ENCODE assay signal across 13 cellular contexts in the genomic region with DNA sequence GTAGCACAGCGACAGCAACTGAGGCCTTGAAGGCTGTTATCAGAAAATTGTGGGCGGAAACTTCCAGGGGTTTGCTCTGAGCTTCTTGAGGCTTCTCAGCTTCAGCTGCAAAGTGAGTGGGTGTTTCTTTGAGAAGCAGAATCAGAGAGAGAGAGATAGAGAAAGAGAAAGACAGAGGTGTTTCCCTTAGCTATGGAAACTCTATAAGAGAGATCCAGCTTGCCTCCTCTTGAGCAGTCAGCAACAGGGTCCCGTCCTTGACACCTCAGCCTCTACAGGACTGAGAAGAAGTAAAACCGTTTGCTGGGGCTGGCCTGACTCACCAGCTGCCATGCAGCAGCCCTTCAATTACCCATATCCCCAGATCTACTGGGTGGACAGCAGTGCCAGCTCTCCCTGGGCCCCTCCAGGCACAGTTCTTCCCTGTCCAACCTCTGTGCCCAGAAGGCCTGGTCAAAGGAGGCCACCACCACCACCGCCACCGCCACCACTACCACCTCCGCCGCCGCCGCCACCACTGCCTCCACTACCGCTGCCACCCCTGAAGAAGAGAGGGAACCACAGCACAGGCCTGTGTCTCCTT. TPM values are rescaled to one million over a fixed set of nuclear protein-coding genes. Genes with fewer than 3 reads are reported as not detected.
DNase-seq lines count a peak whose midpoint lies in the region; ATAC-seq, FAIRE-seq and TF ChIP-seq lines count a peak whose summit lies in the region.
"Had no signal": no experiment of that assay in that cellular context is flagged by ENCODE, and none has a peak within 500 bp of the region (broad histone marks: within the 10 kb centered on the region; RNA-seq: fewer than 3 reads in every experiment).

A gene with protein sequence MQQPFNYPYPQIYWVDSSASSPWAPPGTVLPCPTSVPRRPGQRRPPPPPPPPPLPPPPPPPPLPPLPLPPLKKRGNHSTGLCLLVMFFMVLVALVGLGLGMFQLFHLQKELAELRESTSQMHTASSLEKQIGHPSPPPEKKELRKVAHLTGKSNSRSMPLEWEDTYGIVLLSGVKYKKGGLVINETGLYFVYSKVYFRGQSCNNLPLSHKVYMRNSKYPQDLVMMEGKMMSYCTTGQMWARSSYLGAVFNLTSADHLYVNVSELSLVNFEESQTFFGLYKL (plus strand): TSS at position 233 of the 583 bp plus-strand sequence. CDS start 99 bp downstream, at position 332.

- POLR2A ChIA-PET in A549 (lab: Yijun Ruan, JAX): no interaction called here

- WGBS in A549 (ENCODE audit: missing lambda C conversion rate): 77% methylated on average over 11 of the region's 11 CpGs

- TF ChIP-seq RAD21 in A549 (conservative IDR thresholded peaks at IDR 0.05 in 1 of 2, IDR thresholded peaks at IDR 0.05 in 1 of 2): no peak

- peaks cover 24 to 26% of the 10 kb centered on the region in 2 donors for H3K36me3 Mint-ChIP-seq in activated naive CD4-positive, alpha-beta T cell treated with anti-CD3 and anti-CD28 coated beads, Interleukin-2, amount 50 U/mL, for 72 hours
- H3K36me3 Mint-ChIP-seq: naive B cell had no signal

- no peak for TF ChIP-seq CTCF in A549 (IDR thresholded peaks at IDR 0.05)

- no peak for FAIRE-seq in A549 (lab: Jason Lieb, UNC)

- H3K4me3 ChIP-seq in A549 (no peak within 1 kb of the TSS), SJCRH30 (no peak within 1 kb of the TSS)

- no peaks in the 10 kb centered on the region for H3K36me3 ChIP-seq in SJCRH30

- CTCF ChIA-PET in A549 (lab: Yijun Ruan, JAX): interaction anchor here (0.7 kb wide), 2 partner anchors 17 to 36 kb away, joined by 3 read pairs; no protein-coding TSS in a partner anchor

- peaks cover 18% of the 10 kb centered on the region for H3K4me1 ChIP-seq in A549
- no peaks in the 10 kb centered on the region for H3K4me1 ChIP-seq in SJCRH30

- DNase-seq in A549 (ENCODE audit: low read depth in 1 of 2, low spot score in 1 of 2) (no peak), SJCRH30 (no peak), SIG-M5 treated with dmso at 0.1 percent for 504 hours (lab: John Stamatoyannopoulos, UW; ENCODE audit: unreplicated experiment) (no peak)
- DNase-seq in activated CD4-positive, alpha-beta T cell treated with anti-CD3 and anti-CD28 coated beads for 48 hours: peak; percentile 79
- peak; percentile 43 to 64 for DNase-seq in activated naive CD4-positive, alpha-beta T cell treated with anti-CD3 and anti-CD28 coated beads, Interleukin-2, amount 50 U/mL, for 72 hours (ENCODE audit: low spot score in 2 of 2)
- peak; percentile 77 for DNase-seq in stimulated activated CD4-positive, alpha-beta T cell treated with anti-CD3 and anti-CD28 coated beads, Interleukin-15, amount 100 ng/mL, for 24 hours
- DNase-seq: GDM1, hypothalamus, naive B cell, NCI-H2081 treated with DMSO at 0.1 percent for 48 hours, SIG-M5 had no signal

- TF ChIP-seq EP300 in A549 (IDR thresholded peaks at IDR 0.05): no peak

- ATAC-seq in A549 (no peak), HG02981 (IDR thresholded peaks at IDR 0.05; ENCODE audit: unreplicated experiment) (no peak), HG03439 (IDR thresholded peaks at IDR 0.05; ENCODE audit: unreplicated experiment) (no peak)
- peak; percentile 68 to 72 for ATAC-seq in activated naive CD4-positive, alpha-beta T cell treated with anti-CD3 and anti-CD28 coated beads, Interleukin-2, amount 50 U/mL, for 72 hours

- no peaks in the 10 kb centered on the region for H3K27me3 ChIP-seq in SJCRH30

- H3K27ac ChIP-seq in A549 (no peak within 1 kb of the TSS), SJCRH30 (no peak within 1 kb of the TSS)

- TF ChIP-seq POLR2A in A549 (IDR thresholded peaks at IDR 0.05; ENCODE audit: low read length): no peak

- H3K9me3 ChIP-seq in A549 (no peaks in the 10 kb centered on the region), SJCRH30 (replicated peaks) (no peaks in the 10 kb centered on the region)

- 0 out of 3 replicates have a peak within 1 kb of the TSS, but pooled peaks have one; percentile 7 for H3K4me2 ChIP-seq in A549

- peaks cover 9 to 12% of the 10 kb centered on the region in 2 donors for H3K9me3 Mint-ChIP-seq in activated naive CD4-positive, alpha-beta T cell treated with anti-CD3 and anti-CD28 coated beads, Interleukin-2, amount 50 U/mL, for 72 hours
- H3K9me3 Mint-ChIP-seq: naive B cell had no signal

- H3K27ac Mint-ChIP-seq in activated naive CD4-positive, alpha-beta T cell treated with anti-CD3 and anti-CD28 coated beads, Interleukin-2, amount 50 U/mL, for 72 hours: peak within 1 kb of the TSS; percentile 80 to 88

TF ChIP-seq in A549, 52 proteins besides CTCF, POLR2A, EP300 and RAD21:
- TF ChIP-seq EHMT2 (IDR thresholded peaks at IDR 0.05; ENCODE audit: low read depth): no peak

RNA-seq across cellular contexts. Expression of the gene that starts here (rescaled TPM):
- polyA plus RNA-seq in A549 (2011; rRNA removed) (not detected in 2 replicates), A549 (2017; fragmentation: RNase III; extraction: RNeasy Plus Mini Kit Qiagen cat#74134 plus additional on column Dnase treatment) (0.04 TPM in 1 of 3 replicates, not detected in the others)
- not detected in 2 replicates for polyA plus RNA-seq in A549 (2012; cell fraction: cytosol; rRNA removed)
- not detected in 2 replicates for polyA plus RNA-seq in A549 (2012; cell fraction: nucleus; rRNA removed)
- polyA minus RNA-seq in A549 (2011; rRNA and poly(A)+ RNA removed): not detected in 2 replicates
- 1 to 10 TPM; 3.7 to 7.2 TPM for total RNA-seq in activated naive CD4-positive, alpha-beta T cell treated with anti-CD3 and anti-CD28 coated beads, Interleukin-2, amount 50 U/mL, for 72 hours
- total RNA-seq in SJCRH30 (2014; rRNA removed; shearing (Covaris generic)): not detected in 2 replicates

Comparison
In these comparisons a context has a peak if more than half of its experiments do, and no peak if none do; other contexts are left out.
1. ATAC-seq: peak in activated naive CD4-positive, alpha-beta T cell treated with anti-CD3 and anti-CD28 coated beads, Interleukin-2, amount 50 U/mL, for 72 hours (2 of 2); none in A549 (0 of 2), HG02981 (single experiment) and HG03439 (single experiment).
2. DNase-seq: peak in activated CD4-positive, alpha-beta T cell treated with anti-CD3 and anti-CD28 coated beads for 48 hours (single experiment), activated naive CD4-positive, alpha-beta T cell treated with anti-CD3 and anti-CD28 coated beads, Interleukin-2, amount 50 U/mL, for 72 hours (2 of 2) and stimulated activated CD4-positive, alpha-beta T cell treated with anti-CD3 and anti-CD28 coated beads, Interleukin-15, amount 100 ng/mL, for 24 hours (single experiment); none in A549 (0 of 2), SJCRH30 (0 of 2) and SIG-M5 treated with dmso at 0.1 percent for 504 hours (single experiment).